11 cellular contexts compared by ENCODE assay signal in the genomic region with DNA sequence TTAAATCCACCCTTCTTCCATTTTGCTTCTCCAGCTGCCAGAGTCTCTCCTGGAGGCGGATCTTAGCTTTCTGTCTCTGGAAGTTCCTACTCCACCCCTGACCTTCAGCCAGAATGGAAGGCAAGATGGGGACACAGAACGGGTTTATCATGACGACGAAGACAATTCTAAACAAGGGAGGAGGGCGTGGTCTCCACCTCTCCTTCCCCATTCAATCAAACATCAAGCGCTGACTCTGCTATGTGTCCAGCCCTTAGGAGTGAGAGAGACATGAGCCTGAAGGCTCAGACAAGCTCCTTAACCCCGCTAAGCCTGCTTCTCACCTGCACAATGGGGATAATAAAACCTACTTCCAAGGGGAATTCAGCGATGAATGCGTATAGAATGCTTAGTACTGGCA. TPM values are rescaled to one million over a fixed set of nuclear protein-coding genes. Genes with fewer than 3 reads are reported as not detected.
"Had no signal": no experiment of that assay in that cellular context is flagged by ENCODE, and none has a peak within 500 bp of the region (broad histone marks: within the 10 kb centered on the region; RNA-seq: fewer than 3 reads in every experiment).

No MANE protein-coding gene starts in this region.

- H3K27ac ChIP-seq: brain microvascular endothelial cell, left ventricle myocardium inferior, thoracic aorta, uterus had no signal

- DNase-seq: cortex of kidney, left ventricle myocardium inferior had no signal

- H3K27me3 ChIP-seq: brain microvascular endothelial cell, uterus had no signal

- H3K36me3 ChIP-seq: brain microvascular endothelial cell, left ventricle myocardium inferior, thoracic aorta, uterus had no signal

- H3K4me1 ChIP-seq: uterus had no signal

- H3K4me3 ChIP-seq: left ventricle myocardium inferior, thoracic aorta, uterus had no signal

- H3K9me3 ChIP-seq: uterus had no signal

RNA-seq across cellular contexts. Expression of a gene that starts 3.1 kb away (rescaled TPM):
- total RNA-seq: activated CD8-positive, alpha-beta memory T cell treated with anti-CD3 and anti-CD28 coated beads for 36 hours; activated naive CD8-positive, alpha-beta T cell treated with anti-CD3 and anti-CD28 coated beads, Interleukin-2, amount 10 ng/mL, durations not matched to agents 7 days and 5 days; activated T-helper 1 cell treated with anti-CD3 and anti-CD28 coated beads, Interleukin-12 subunit alpha, Interleukin-12 subunit beta, Interleukin-2, Interleukin-4 antibody, amounts not matched to agents 30 ng/mL and 10 ng/mL and 1 ng/mL, durations not matched to agents 14 hours and 24 hours and 36 hours; endothelial cell of umbilical vein; fibroblast of lung; left ventricle myocardium inferior; natural killer cell treated with Interleukin-12 subunit alpha and Interleukin-12 subunit beta and Interleukin-15 and Interleukin-18, amount 100 ng/mL, for 72 hours had no signal
- polyA plus RNA-seq: endothelial cell of umbilical vein, fibroblast of lung had no signal

RNA-seq across cellular contexts. Expression of a gene that starts 35.1 kb away (rescaled TPM):
- total RNA-seq: endothelial cell of umbilical vein had no signal
